Comparison of ENCODE assay signal across 19 cellular contexts in genomic region chr2:129716781-129717559, GRCh38.
DNase-seq lines count a peak whose midpoint lies in the region; ATAC-seq, FAIRE-seq and TF ChIP-seq lines count a peak whose summit lies in the region.
"Had no signal": no experiment of that assay in that cellular context is flagged by ENCODE, and none has a peak within 500 bp of the region (broad histone marks: within the 10 kb centered on the region; RNA-seq: fewer than 3 reads in every experiment).

No MANE protein-coding gene starts in this region.

- H3K4me2 ChIP-seq in BLaER1 treated with 17β-estradiol and CSF1 and Interleukin-3, amounts not matched to agents 10 nM and 100 nM = peak overlapping the region in 10 of 11 experiments; percentile 4 to 86 (median 64); a peak in 16 of 22 replicates

- FAIRE-seq in bronchial epithelial cell (lab: Jason Lieb, UNC) = peak; percentile 40
- FAIRE-seq: G401.6, GM12891, GM19239 had no signal

- no peak overlapping the region for H3K27ac Mint-ChIP-seq in activated T-cell treated with anti-CD3 and anti-CD28 coated beads, Interleukin-2, amount 50 U/mL, for 24 hours
- H3K27ac Mint-ChIP-seq: CD4-positive, alpha-beta T cell had no signal

- DNase-seq in bronchial epithelial cell (ENCODE audit: low read depth) = no peak
- peak; percentile 39 for DNase-seq in left kidney (ENCODE audit: low read depth, low spot score)
- peak; percentile 42 for DNase-seq in posterior vena cava (ENCODE audit: low spot score)
- DNase-seq in RKO (ENCODE audit: low spot score) = no peak
- DNase-seq in activated T-cell treated with anti-CD3 and anti-CD28 coated beads, Interleukin-2, amount 50 U/mL, for 24 hours = no peak
- DNase-seq in GM13976 (ENCODE audit: low spot score) = no peak
- DNase-seq: AML-193; Calu3; CD4-positive, alpha-beta T cell; KG1; NCI-H1048; NCI-H146; PC-3 had no signal

- no peaks in the 10 kb centered on the region for H3K27me3 ChIP-seq in BLaER1 treated with 17β-estradiol and CSF1 and Interleukin-3, amounts not matched to agents 10 nM and 100 nM
- no peaks in the 10 kb centered on the region for H3K27me3 ChIP-seq in bronchial epithelial cell (ENCODE audit: control insufficient read depth, insufficient read depth, low read length)

- H3K4me1 ChIP-seq in BLaER1 treated with 17β-estradiol and CSF1 and Interleukin-3, amounts not matched to agents 10 nM and 100 nM = peaks cover 0 to 31% (median 24%) of the 10 kb centered on the region in 10 experiments; a peak in 17 of 20 replicates

- no peaks in the 10 kb centered on the region for H4K20me1 ChIP-seq in BLaER1 treated with 17β-estradiol and CSF1 and Interleukin-3, amounts not matched to agents 10 nM and 100 nM

- no peaks in the 10 kb centered on the region for H3K27me3 Mint-ChIP-seq in activated T-cell treated with anti-CD3 and anti-CD28 coated beads, Interleukin-2, amount 50 U/mL, for 24 hours

- H3K4me3 ChIP-seq in BLaER1 treated with 17β-estradiol and CSF1 and Interleukin-3, amounts not matched to agents 10 nM and 100 nM = no peak overlapping the region
- H3K4me3 ChIP-seq in bronchial epithelial cell (ENCODE audit: low read depth, low read length) = no peak overlapping the region

- H3K36me3 Mint-ChIP-seq in activated T-cell treated with anti-CD3 and anti-CD28 coated beads, Interleukin-2, amount 50 U/mL, for 24 hours (ENCODE audit: low read depth) = no peaks in the 10 kb centered on the region

- no peak overlapping the region for H3K27ac ChIP-seq in BLaER1 treated with 17β-estradiol and CSF1 and Interleukin-3, amounts not matched to agents 10 nM and 100 nM
- H3K27ac ChIP-seq: HL-60 had no signal

- no peak overlapping the region for H3K4me3 Mint-ChIP-seq in activated T-cell treated with anti-CD3 and anti-CD28 coated beads, Interleukin-2, amount 50 U/mL, for 24 hours
- H3K4me3 Mint-ChIP-seq: CD4-positive, alpha-beta T cell had no signal

- ATAC-seq in HG02870 (IDR thresholded peaks at IDR 0.05; ENCODE audit: unreplicated experiment) = no peak
- ATAC-seq: PC-3 had no signal

- H3K36me3 ChIP-seq in BLaER1 treated with 17β-estradiol and CSF1 and Interleukin-3, amounts not matched to agents 10 nM and 100 nM = no peaks in the 10 kb centered on the region
- no peaks in the 10 kb centered on the region for H3K36me3 ChIP-seq in bronchial epithelial cell (ENCODE audit: control insufficient read depth, insufficient read depth, low read length)

- in situ Hi-C loops in GM13976 (cut with MboI; ENCODE audit: low sequenced_read_pairs, unreplicated experiment) = no loop called here

- H3K4me1 Mint-ChIP-seq in activated T-cell treated with anti-CD3 and anti-CD28 coated beads, Interleukin-2, amount 50 U/mL, for 24 hours (ENCODE audit: low read depth) = no peaks in the 10 kb centered on the region

- H3K9me3 ChIP-seq in BLaER1 treated with 17β-estradiol and CSF1 and Interleukin-3, amounts not matched to agents 10 nM and 100 nM (replicated peaks in 1 of 11) = no peaks in the 10 kb centered on the region

- intact Hi-C loops in posterior vena cava (cut with DNase I) = no loop called here

- TF ChIP-seq CTCF in bronchial epithelial cell (IDR thresholded peaks at IDR 0.05; ENCODE audit: insufficient read depth, low read length, severe bottlenecking) (no peak), GM13976 (IDR thresholded peaks at IDR 0.05; ENCODE audit: borderline replicate concordance, control extremely low read depth, extremely low read depth, insufficient read depth, missing control alignments) (no peak)

- no peak overlapping the region for H3K9ac ChIP-seq in BLaER1 treated with 17β-estradiol and CSF1 and Interleukin-3, amounts not matched to agents 10 nM and 100 nM

- no peaks in the 10 kb centered on the region for H3K9me3 Mint-ChIP-seq in activated T-cell treated with anti-CD3 and anti-CD28 coated beads, Interleukin-2, amount 50 U/mL, for 24 hours
- H3K9me3 Mint-ChIP-seq: CD4-positive, alpha-beta T cell had no signal

Comparison
In these comparisons a context has a peak if more than half of its experiments do, and no peak if none do; other contexts are left out.
1. DNase-seq: peak in left kidney (single experiment) and posterior vena cava (single experiment); none in bronchial epithelial cell (single experiment), RKO (single experiment), activated T-cell treated with anti-CD3 and anti-CD28 coated beads, Interleukin-2, amount 50 U/mL, for 24 hours (single experiment) and GM13976 (single experiment).